ENCODE assay signal across 13 cellular contexts in the genomic region with DNA sequence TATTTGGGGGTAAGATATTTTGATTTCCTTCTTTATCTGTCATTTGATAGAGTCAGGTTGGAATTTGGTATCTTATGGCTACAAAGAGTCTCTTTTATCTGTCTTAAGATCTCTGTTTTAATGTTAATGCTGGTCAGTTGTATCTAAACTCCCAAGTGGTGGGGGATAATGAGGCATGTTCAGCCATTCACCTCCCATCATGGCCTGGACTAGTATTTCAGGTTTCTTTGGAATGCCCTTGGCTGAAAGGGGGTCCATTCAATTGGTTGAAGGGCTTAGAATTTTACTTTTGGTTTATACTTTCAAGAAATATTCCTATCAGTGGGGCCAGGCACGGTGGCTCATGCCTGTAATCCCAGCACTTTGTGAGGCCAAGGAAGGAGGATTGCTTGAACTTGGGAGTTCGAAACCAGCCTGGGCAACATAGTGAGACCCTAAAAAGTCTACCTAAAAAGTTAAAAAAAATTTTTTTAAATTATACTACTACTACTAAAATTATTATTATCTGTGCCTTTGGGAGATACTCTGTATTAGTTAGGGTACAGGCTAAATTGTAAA. TPM values are rescaled to one million over a fixed set of nuclear protein-coding genes. Genes with fewer than 3 reads are reported as not detected.
DNase-seq lines count a peak whose midpoint lies in the region; ATAC-seq and TF ChIP-seq lines count a peak whose summit lies in the region.
"Had no signal": no experiment of that assay in that cellular context is flagged by ENCODE, and none has a peak within 500 bp of the region (broad histone marks: within the 10 kb centered on the region; RNA-seq: fewer than 3 reads in every experiment).

No MANE protein-coding gene starts in this region.

- peak overlapping the region; percentile 63 for H3K27ac Mint-ChIP-seq in activated CD4-positive, alpha-beta T cell treated with anti-CD3 and anti-CD28 coated beads for 36 hours
- H3K27ac Mint-ChIP-seq in T-cell, result peak overlapping the region; percentile 82 to 89
- peak overlapping the region; percentile 99 for H3K27ac Mint-ChIP-seq in natural killer cell treated with Interleukin-12 subunit alpha and Interleukin-12 subunit beta and Interleukin-15 and Interleukin-18, amount 100 ng/mL, for 72 hours

- no peak for ATAC-seq in activated CD4-positive, alpha-beta T cell treated with anti-CD3 and anti-CD28 coated beads for 36 hours
- ATAC-seq in T-cell (replicated peaks in 1 of 4) (no peak), HG02970 (IDR thresholded peaks at IDR 0.05; ENCODE audit: low FRiP score, unreplicated experiment) (no peak)
- ATAC-seq in natural killer cell treated with Interleukin-12 subunit alpha and Interleukin-12 subunit beta and Interleukin-15 and Interleukin-18, amount 100 ng/mL, for 72 hours, result no peak

- DNase-seq in activated CD4-positive, alpha-beta T cell treated with anti-CD3 and anti-CD28 coated beads for 36 hours, result no peak
- no peak for DNase-seq in activated CD4-positive, alpha-beta T cell treated with anti-CD3 and anti-CD28 coated beads, Interleukin-2, amount 50 U/mL, for 4 hours
- DNase-seq in T-cell (no peak), colonic mucosa (no peak), tibial artery (no peak), GM20000 (ENCODE audit: low spot score) (no peak)
- DNase-seq in natural killer cell treated with Interleukin-12 subunit alpha and Interleukin-12 subunit beta and Interleukin-15 and Interleukin-18, amount 100 ng/mL, for 72 hours (ENCODE audit: low spot score), result no peak
- DNase-seq: DND-41, head of caudate nucleus, mesenchymal stem cell, NCI-H1694 had no signal

- CTCF ChIA-PET in activated CD4-positive, alpha-beta T cell treated with anti-CD3 and anti-CD28 coated beads for 36 hours (lab: Charles Lee), result interaction anchor here (1.3 kb wide), 1 partner anchor 20 kb away, joined by 5 read pairs; no protein-coding TSS in a partner anchor
- CTCF ChIA-PET in T-cell (lab: Charles Lee), result interaction anchor here (0.6 to 1.1 kb wide), 2 partner anchors 50 to 96 kb away, joined by 3 to 5 read pairs; no protein-coding TSS in a partner anchor

- H3K4me1 ChIP-seq in colonic mucosa, result peaks cover 20% of the 10 kb centered on the region
- H3K4me1 ChIP-seq in tibial artery, result peaks cover 0 to 46% (median 18%) of the 10 kb centered on the region in 4 donors

- H3K27ac ChIP-seq in colonic mucosa, result peak overlapping the region; percentile 7
- no peak overlapping the region for H3K27ac ChIP-seq in tibial artery

- H3K4me3 ChIP-seq in colonic mucosa (no peak overlapping the region), tibial artery (no peak overlapping the region)

- H3K27me3 ChIP-seq in colonic mucosa (no peaks in the 10 kb centered on the region), tibial artery (no peaks in the 10 kb centered on the region)

- no peak overlapping the region for H3K4me3 Mint-ChIP-seq in activated CD4-positive, alpha-beta T cell treated with anti-CD3 and anti-CD28 coated beads for 36 hours
- H3K4me3 Mint-ChIP-seq in T-cell, result peak overlapping the region in 1 of 3 donors; percentile 97
- peak overlapping the region; percentile 32 for H3K4me3 Mint-ChIP-seq in natural killer cell treated with Interleukin-12 subunit alpha and Interleukin-12 subunit beta and Interleukin-15 and Interleukin-18, amount 100 ng/mL, for 72 hours
- H3K4me3 Mint-ChIP-seq: dendritic cell treated with granulocyte-macrophage colony-stimulating factor and Interleukin-4, amounts not matched to agents 40 ng/mL and 50 ng/mL, for 4 days had no signal

- POLR2A ChIA-PET in activated CD4-positive, alpha-beta T cell treated with anti-CD3 and anti-CD28 coated beads for 36 hours (lab: Charles Lee), result interaction anchor here (0.7 kb wide), 1 partner anchor 157 kb away, joined by 3 read pairs; no protein-coding TSS in a partner anchor
- POLR2A ChIA-PET in T-cell (lab: Charles Lee), result interaction anchor here (0.6 kb wide), 2 partner anchors 127 kb away, joined by 4 to 11 read pairs; no protein-coding TSS in a partner anchor

- H3K9ac ChIP-seq in colonic mucosa (ENCODE audit: low read depth in 2 of 2, low read length in 2 of 2), result no peak overlapping the region

- H3K27me3 Mint-ChIP-seq in activated CD4-positive, alpha-beta T cell treated with anti-CD3 and anti-CD28 coated beads for 36 hours, result no peaks in the 10 kb centered on the region
- H3K27me3 Mint-ChIP-seq in T-cell, result no peaks in the 10 kb centered on the region
- no peaks in the 10 kb centered on the region for H3K27me3 Mint-ChIP-seq in natural killer cell treated with Interleukin-12 subunit alpha and Interleukin-12 subunit beta and Interleukin-15 and Interleukin-18, amount 100 ng/mL, for 72 hours
- H3K27me3 Mint-ChIP-seq: dendritic cell treated with granulocyte-macrophage colony-stimulating factor and Interleukin-4, amounts not matched to agents 40 ng/mL and 50 ng/mL, for 4 days had no signal

- no peak for TF ChIP-seq CTCF in colonic mucosa (IDR thresholded peaks at IDR 0.05)
- no peak for TF ChIP-seq CTCF in tibial artery (IDR thresholded peaks at IDR 0.05)
- no peak for TF ChIP-seq CTCF in GM20000 (IDR thresholded peaks at IDR 0.05; ENCODE audit: extremely low read depth, missing control alignments)

- peaks cover 50% of the 10 kb centered on the region for H3K36me3 Mint-ChIP-seq in activated CD4-positive, alpha-beta T cell treated with anti-CD3 and anti-CD28 coated beads for 36 hours (ENCODE audit: low read depth)
- peaks cover 35% of the 10 kb centered on the region for H3K36me3 Mint-ChIP-seq in T-cell
- H3K36me3 Mint-ChIP-seq in natural killer cell treated with Interleukin-12 subunit alpha and Interleukin-12 subunit beta and Interleukin-15 and Interleukin-18, amount 100 ng/mL, for 72 hours, result peaks cover 22% of the 10 kb centered on the region

- peaks cover 7% of the 10 kb centered on the region for H3K9me3 Mint-ChIP-seq in activated CD4-positive, alpha-beta T cell treated with anti-CD3 and anti-CD28 coated beads for 36 hours (ENCODE audit: low read depth)
- H3K9me3 Mint-ChIP-seq in T-cell, result peaks cover 0 to 5% (median 0%) of the 10 kb centered on the region in 3 donors
- H3K9me3 Mint-ChIP-seq in natural killer cell treated with Interleukin-12 subunit alpha and Interleukin-12 subunit beta and Interleukin-15 and Interleukin-18, amount 100 ng/mL, for 72 hours, result peaks cover 4% of the 10 kb centered on the region

- H3K4me1 Mint-ChIP-seq in activated CD4-positive, alpha-beta T cell treated with anti-CD3 and anti-CD28 coated beads for 36 hours, result peaks cover 64% of the 10 kb centered on the region
- peaks cover 79 to 82% (median 79%) of the 10 kb centered on the region in 3 donors for H3K4me1 Mint-ChIP-seq in T-cell
- H3K4me1 Mint-ChIP-seq in natural killer cell treated with Interleukin-12 subunit alpha and Interleukin-12 subunit beta and Interleukin-15 and Interleukin-18, amount 100 ng/mL, for 72 hours (ENCODE audit: low read depth in 2 of 2), result peaks cover 55 to 68% of the 10 kb centered on the region in 2 donors

- no peaks in the 10 kb centered on the region for H3K9me3 ChIP-seq in colonic mucosa
- H3K9me3 ChIP-seq in tibial artery, result no peaks in the 10 kb centered on the region

- H3K36me3 ChIP-seq in colonic mucosa (no peaks in the 10 kb centered on the region), tibial artery (no peaks in the 10 kb centered on the region)

- intact Hi-C loops in activated CD4-positive, alpha-beta T cell treated with anti-CD3 and anti-CD28 coated beads for 36 hours (cut with DNase I, micrococcal nuclease), result loop anchor here in 1 of 2 experiments (5.0 kb wide), 1 partner anchor 211 kb away; no protein-coding TSS in a partner anchor
- intact Hi-C loops in colonic mucosa (cut with DNase I), result no loop called here
- intact Hi-C loops in tibial artery (cut with DNase I; ENCODE audit: low total_unique reads), result no loop called here

RNA-seq across cellular contexts. Expression of gene DGLUCY, which starts 4.7 kb away (rescaled TPM):
- 10 to 100 TPM; 46.3 to 55.2 TPM for total RNA-seq in activated CD4-positive, alpha-beta T cell treated with anti-CD3 and anti-CD28 coated beads for 36 hours
- total RNA-seq in T-cell (100 to 1,000 TPM in 2 of 5 donors, 10 to 100 TPM in 3; 69.8 to 144 (median 99.8) TPM), colonic mucosa (100 to 1,000 TPM in 1 of 2 donors, 10 to 100 TPM in 1; 67.3 to 105 TPM)
- total RNA-seq in natural killer cell treated with Interleukin-12 subunit alpha and Interleukin-12 subunit beta and Interleukin-15 and Interleukin-18, amount 100 ng/mL, for 72 hours, result 10 to 100 TPM; 28.4 to 78.3 TPM

RNA-seq across cellular contexts. Expression of gene RPS6KA5, which starts 58.1 kb away (rescaled TPM):
- 10 to 100 TPM; 11.9 to 13.8 TPM for total RNA-seq in activated CD4-positive, alpha-beta T cell treated with anti-CD3 and anti-CD28 coated beads for 36 hours
- 10 to 100 TPM; 28.8 to 39.8 (median 35.3) TPM for total RNA-seq in T-cell
- 10 to 100 TPM; 15.2 to 19.2 TPM for total RNA-seq in colonic mucosa
- 10 to 100 TPM; 20.5 to 47.5 TPM for total RNA-seq in natural killer cell treated with Interleukin-12 subunit alpha and Interleukin-12 subunit beta and Interleukin-15 and Interleukin-18, amount 100 ng/mL, for 72 hours
